ENCODE assay signal across 8 cellular contexts in the genomic region with DNA sequence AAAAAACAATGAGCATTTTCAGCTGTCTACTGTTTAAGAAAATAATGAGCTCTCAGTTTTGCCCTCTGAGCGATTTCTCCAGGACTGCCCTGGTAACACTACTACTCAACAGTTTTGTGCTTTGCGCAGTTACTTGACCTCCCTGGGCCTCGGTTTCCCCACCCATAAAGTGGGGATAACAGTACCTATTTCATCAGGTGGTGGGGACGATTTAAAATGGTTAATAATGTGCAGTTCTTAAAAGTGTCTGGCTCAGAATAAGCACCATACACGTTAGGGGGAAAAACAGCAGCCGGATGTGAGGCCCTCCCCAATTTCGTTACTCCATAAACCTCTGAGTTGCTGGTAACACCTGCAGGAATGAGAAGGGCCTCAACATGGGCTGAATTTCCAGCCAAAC. TPM values are rescaled to one million over a fixed set of nuclear protein-coding genes. Genes with fewer than 3 reads are reported as not detected.
DNase-seq lines count a peak whose midpoint lies in the region; ATAC-seq, FAIRE-seq and TF ChIP-seq lines count a peak whose summit lies in the region.

No MANE protein-coding gene starts in this region.

- peak overlapping the region; percentile 83 to 93 (median 89) for H3K4me3 Mint-ChIP-seq in brain

- no peak for TF ChIP-seq EP300 in upper lobe of left lung (IDR thresholded peaks at IDR 0.05)

- H3K36me3 ChIP-seq in cardiac muscle cell (no peaks in the 10 kb centered on the region), mesodermal cell (ENCODE audit: control insufficient read depth, insufficient read depth, low read length) (no peaks in the 10 kb centered on the region), upper lobe of left lung (no peaks in the 10 kb centered on the region)

- peaks cover 13% of the 10 kb centered on the region for H3K36me3 Mint-ChIP-seq in brain

- H3K4me3 ChIP-seq in cardiac muscle cell = peak overlapping the region; percentile 61
- peak overlapping the region; percentile 88 for H3K4me3 ChIP-seq in mesodermal cell (ENCODE audit: extremely low read depth, insufficient read depth, low read length, poor library complexity, severe bottlenecking)
- peak overlapping the region in 3 of 4 donors; percentile 75 to 89 (median 86) for H3K4me3 ChIP-seq in upper lobe of left lung

- FAIRE-seq in H54 (lab: Jason Lieb, UNC) = no peak

- H3K9me3 Mint-ChIP-seq in brain = peaks cover 0 to 19% (median 9%) of the 10 kb centered on the region in 5 experiments

- WGBS in mesodermal cell (ENCODE audit: insufficient coverage in 2 of 2), 2 experiments = 83 to 84% methylated on average over 4 to 6 of the region's 7 CpGs
- WGBS in upper lobe of left lung, 2 donors = 68 to 72% methylated on average over 7 of the region's 7 CpGs

- H3K9me3 ChIP-seq in cardiac muscle cell (ENCODE audit: low read depth) (no peaks in the 10 kb centered on the region), mesodermal cell (ENCODE audit: control insufficient read depth, low read length) (peaks cover 11% of the 10 kb centered on the region), upper lobe of left lung (no peaks in the 10 kb centered on the region)

- TF ChIP-seq POLR2A in upper lobe of left lung (IDR thresholded peaks at IDR 0.05) (no peak), H54 (IDR thresholded peaks at IDR 0.05; ENCODE audit: low read depth, low read length) (no peak)

- peak overlapping the region; percentile 38 to 97 (median 96) for H3K27ac Mint-ChIP-seq in brain

- no peak for TF ChIP-seq CTCF in cardiac muscle cell (IDR thresholded peaks at IDR 0.05; ENCODE audit: low read depth, low read length)
- TF ChIP-seq CTCF in brain (conservative IDR thresholded peaks at IDR 0.05) = no peak
- TF ChIP-seq CTCF in upper lobe of left lung (IDR thresholded peaks at IDR 0.05) = no peak

- DNase-seq in cardiac muscle cell (ENCODE audit: low read depth in 1 of 2, low spot score in 1 of 2) (no peak), cardiac septum (ENCODE audit: low spot score) (no peak), upper lobe of left lung (no peak), H54 (ENCODE audit: insufficient read length, low spot score) (no peak), DMS153 (lab: John Stamatoyannopoulos, UW) (no peak)

- H3K4me1 Mint-ChIP-seq in brain = peaks cover 38% of the 10 kb centered on the region

- intact Hi-C loops in cardiac septum (cut with DNase I) = loop anchor here (5.0 kb wide), 1 partner anchor 46 kb away; no protein-coding TSS in a partner anchor

- peaks cover 4% of the 10 kb centered on the region for H3K4me1 ChIP-seq in cardiac muscle cell (ENCODE audit: low read depth)
- H3K4me1 ChIP-seq in mesodermal cell (ENCODE audit: control insufficient read depth, insufficient read depth, low read length, poor library complexity, severe bottlenecking) = peaks cover 8% of the 10 kb centered on the region
- H3K4me1 ChIP-seq in upper lobe of left lung = peaks cover 8 to 18% (median 15%) of the 10 kb centered on the region in 4 donors

- H3K27me3 ChIP-seq in cardiac muscle cell = no peaks in the 10 kb centered on the region
- H3K27me3 ChIP-seq in upper lobe of left lung = no peaks in the 10 kb centered on the region

- peaks cover 14% of the 10 kb centered on the region for H3K27me3 Mint-ChIP-seq in brain

- ATAC-seq in upper lobe of left lung (ENCODE audit: low FRiP score in 2 of 2) (no peak), GM21390 (IDR thresholded peaks at IDR 0.05; ENCODE audit: unreplicated experiment) (no peak)

- H3K27ac ChIP-seq in cardiac muscle cell (peak overlapping the region; percentile 91), mesodermal cell (ENCODE audit: low read depth, low read length, severe bottlenecking) (no peak overlapping the region), upper lobe of left lung (peak overlapping the region; percentile 93 to 99 (median 99))

RNA-seq across cellular contexts. Expression of a gene that starts 1.1 kb away (rescaled TPM):
- total RNA-seq in cardiac muscle cell = 16.3 and 17.2 TPM in 2 replicates
- 21.7 and 26.8 TPM in 2 replicates for polyA plus RNA-seq in cardiac muscle cell
- 36.4 TPM for total RNA-seq in cardiac septum
- 13.6 TPM for polyA plus RNA-seq in brain (ENCODE audit: insufficient read depth, low read depth, low replicate concordance)
- polyA plus RNA-seq in mesodermal cell (2013, experiment 1 of 2) = 10.1 TPM
- 9.2 TPM for polyA plus RNA-seq in mesodermal cell (2013, experiment 2 of 2)
- 10 to 100 TPM in 3 of 6 donors, 1 to 10 TPM in 3; 7.0 to 19.9 (median 11.0) TPM for total RNA-seq in upper lobe of left lung

RNA-seq across cellular contexts. Expression of a gene that starts 41.9 kb away (rescaled TPM):
- total RNA-seq in cardiac muscle cell = 109 and 154 TPM in 2 replicates
- polyA plus RNA-seq in cardiac muscle cell = 107 and 144 TPM in 2 replicates
- 50.5 TPM for total RNA-seq in cardiac septum
- polyA plus RNA-seq in brain (ENCODE audit: insufficient read depth, low read depth, low replicate concordance) = 60.9 TPM
- polyA plus RNA-seq in mesodermal cell (2013, experiment 1 of 2) = 76.9 TPM
- polyA plus RNA-seq in mesodermal cell (2013, experiment 2 of 2) = 93.0 TPM
- total RNA-seq in upper lobe of left lung = 100 to 1,000 TPM in 2 of 6 donors, 10 to 100 TPM in 4; 47.0 to 102 (median 84.7) TPM
